1 cellular context compared by ENCODE assay signal in genomic region chr20:45341939-45342862, GRCh38.
TF ChIP-seq lines count a peak whose summit lies in the region.

No MANE protein-coding gene starts in this region.

TF ChIP-seq in HepG2, 621 proteins besides CTCF, POLR2A, EP300 and RAD21 (continued from another document and continues in another):
- TF ChIP-seq ZNF629 (CRISPR knock-in tag; conservative IDR thresholded peaks at IDR 0.05) (peak; percentile 95), HNRNPH1 (optimal IDR thresholded peaks at IDR 0.05; ENCODE audit: low read depth, low read length) (no peak), ZBTB40 (IDR thresholded peaks at IDR 0.05) (no peak), ZBTB40 (CRISPR knock-in tag; IDR thresholded peaks at IDR 0.05) (peak; percentile 76; the same call in 1 of the 2 replicates), ZNF280B (CRISPR knock-in tag; IDR thresholded peaks at IDR 0.05; ENCODE audit: borderline replicate concordance) (peak; percentile 51; the same call in 1 of the 2 replicates), ZSCAN12 (CRISPR knock-in tag; IDR thresholded peaks at IDR 0.05) (0 out of 2 replicates have a peak, but pooled peaks have one; percentile 25), ZNF180 (CRISPR knock-in tag; IDR thresholded peaks at IDR 0.05; ENCODE audit: borderline replicate concordance, low read depth) (no peak), JUND (CRISPR knock-in tag; IDR thresholded peaks at IDR 0.05) (no peak), ATF2 (CRISPR knock-in tag; IDR thresholded peaks at IDR 0.05) (0 out of 2 replicates have a peak, but pooled peaks have one; percentile 20), ARID4A (CRISPR knock-in tag; IDR thresholded peaks at IDR 0.05; ENCODE audit: borderline replicate concordance) (peak; percentile 72; the same call in 1 of the 2 replicates), FOXP1 (IDR thresholded peaks at IDR 0.05) (0 out of 2 replicates have a peak, but pooled peaks have one; percentile 19), FOXP1 (CRISPR knock-in tag; IDR thresholded peaks at IDR 0.05) (peak; percentile 59), CBX5 (CRISPR knock-in tag; IDR thresholded peaks at IDR 0.05; ENCODE audit: borderline replicate concordance) (0 out of 2 replicates have a peak, but pooled peaks have one; percentile 9), JUN (CRISPR knock-in tag; IDR thresholded peaks at IDR 0.05) (peak; percentile 62; the same call in 1 of the 2 replicates), ZNF337 (CRISPR knock-in tag; IDR thresholded peaks at IDR 0.05; ENCODE audit: borderline replicate concordance, low read depth) (0 out of 2 replicates have a peak, but pooled peaks have one; percentile 53), SIN3A (IDR thresholded peaks at IDR 0.05; ENCODE audit: borderline replicate concordance, low read depth, low read length) (peak; percentile 72; the same call in 1 of the 2 replicates), NR2C2 (CRISPR knock-in tag; IDR thresholded peaks at IDR 0.05; ENCODE audit: borderline replicate concordance) (0 out of 2 replicates have a peak, but pooled peaks have one; percentile 5), TOPORS (CRISPR knock-in tag; IDR thresholded peaks at IDR 0.05) (0 out of 2 replicates have a peak, but pooled peaks have one; percentile 15), ZNF552 (CRISPR knock-in tag; IDR thresholded peaks at IDR 0.05; ENCODE audit: borderline replicate concordance) (peak; percentile 73; the same call in 1 of the 2 replicates), SMAD3 (CRISPR knock-in tag; IDR thresholded peaks at IDR 0.05) (no peak), EHMT2 (IDR thresholded peaks at IDR 0.05; ENCODE audit: borderline replicate concordance, low read depth, low read length) (peak; percentile 42; the same call in 1 of the 2 replicates), HIC2 (CRISPR knock-in tag; IDR thresholded peaks at IDR 0.05; ENCODE audit: low read depth) (peak; percentile 62), ARHGAP35 (CRISPR knock-in tag; IDR thresholded peaks at IDR 0.05; ENCODE audit: borderline replicate concordance) (0 out of 2 replicates have a peak, but pooled peaks have one; percentile 51), ZNF331 (CRISPR knock-in tag; IDR thresholded peaks at IDR 0.05) (peak; percentile 60; the same call in 1 of the 2 replicates), BRCA1 (CRISPR knock-in tag; IDR thresholded peaks at IDR 0.05) (no peak), ZNF142 (CRISPR knock-in tag; IDR thresholded peaks at IDR 0.05) (no peak), STAG1 (CRISPR knock-in tag; IDR thresholded peaks at IDR 0.05) (no peak)
